Comparison of ENCODE assay signal across 28 cellular contexts in genomic region chr6:54426995-54427394, GRCh38.
DNase-seq lines count a peak whose midpoint lies in the region; ATAC-seq, FAIRE-seq and TF ChIP-seq lines count a peak whose summit lies in the region.
"Had no signal": no experiment of that assay in that cellular context is flagged by ENCODE, and none has a peak within 500 bp of the region (broad histone marks: within the 10 kb centered on the region; RNA-seq: fewer than 3 reads in every experiment).

No MANE protein-coding gene starts in this region.

- H3K4me1 Mint-ChIP-seq in astrocyte (ENCODE audit: low read depth, unreplicated experiment) (no peaks in the 10 kb centered on the region), nephron (peaks cover 7% of the 10 kb centered on the region)
- H3K4me1 Mint-ChIP-seq: CD14-positive monocyte; naive thymus-derived CD8-positive, alpha-beta T cell had no signal

- no peak for TF ChIP-seq CTCF in astrocyte (IDR thresholded peaks at IDR 0.05; ENCODE audit: insufficient read depth, low read depth, low read length)
- TF ChIP-seq CTCF in nephron (IDR thresholded peaks at IDR 0.05; ENCODE audit: unreplicated experiment in 3 of 3): no peak

- no peaks in the 10 kb centered on the region for H3K36me3 Mint-ChIP-seq in astrocyte (ENCODE audit: low read depth, unreplicated experiment)
- no peaks in the 10 kb centered on the region for H3K36me3 Mint-ChIP-seq in nephron (ENCODE audit: low read depth)
- H3K36me3 Mint-ChIP-seq: CD14-positive monocyte; naive thymus-derived CD8-positive, alpha-beta T cell had no signal

- H3K4me2 ChIP-seq in astrocyte (ENCODE audit: low read length): peak overlapping the region; percentile 33

- H3K9me3 ChIP-seq in astrocyte (ENCODE audit: insufficient read depth, low read depth, low read length): no peaks in the 10 kb centered on the region
- H3K9me3 ChIP-seq: colonic mucosa, gastrocnemius medialis, MG63, thoracic aorta had no signal

- no peak overlapping the region for H3K4me3 ChIP-seq in astrocyte (ENCODE audit: insufficient read depth, low read depth, low read length)
- H3K4me3 ChIP-seq: cardiac muscle cell, colonic mucosa, gastrocnemius medialis, MG63, SK-N-MC, thoracic aorta had no signal

- H4K20me1 ChIP-seq in astrocyte (ENCODE audit: insufficient read depth, low read length): no peaks in the 10 kb centered on the region

- H3K9me3 Mint-ChIP-seq in astrocyte (ENCODE audit: unreplicated experiment) (peaks cover 1% of the 10 kb centered on the region), nephron (peaks cover 2% of the 10 kb centered on the region)

- peak; percentile 35 for ATAC-seq in GM18907 (IDR thresholded peaks at IDR 0.05; ENCODE audit: unreplicated experiment)
- ATAC-seq in HG02678 (IDR thresholded peaks at IDR 0.05; ENCODE audit: unreplicated experiment): peak; percentile 19
- no peak for ATAC-seq in HG02970 (IDR thresholded peaks at IDR 0.05; ENCODE audit: low FRiP score, unreplicated experiment)
- ATAC-seq: activated CD4-positive, CD25-positive, alpha-beta regulatory T cell treated with anti-CD3 and anti-CD28 coated beads, Interleukin-2, amount 50 U/mL, for 24 hours; effector memory CD8-positive, alpha-beta T cell; gastrocnemius medialis; naive thymus-derived CD8-positive, alpha-beta T cell; stimulated activated naive CD8-positive, alpha-beta T cell treated with anti-CD3 and anti-CD28 coated beads, Interleukin-15, Interleukin-2, amounts not matched to agents 100 U/mL and 50 U/mL, for 24 hours had no signal

- no peak overlapping the region for H3K4me3 Mint-ChIP-seq in astrocyte (ENCODE audit: unreplicated experiment)
- no peak overlapping the region for H3K4me3 Mint-ChIP-seq in nephron
- H3K4me3 Mint-ChIP-seq: CD14-positive monocyte; effector memory CD8-positive, alpha-beta T cell; naive thymus-derived CD8-positive, alpha-beta T cell had no signal

- H3K4me1 ChIP-seq in astrocyte (ENCODE audit: insufficient read depth, low read length): peaks cover 4% of the 10 kb centered on the region
- H3K4me1 ChIP-seq: colonic mucosa, gastrocnemius medialis had no signal

- H3K9ac ChIP-seq in astrocyte (ENCODE audit: low read length): no peak overlapping the region

- H3K27me3 Mint-ChIP-seq in astrocyte (ENCODE audit: low read depth, unreplicated experiment): no peaks in the 10 kb centered on the region
- H3K27me3 Mint-ChIP-seq in nephron (ENCODE audit: low read depth): no peaks in the 10 kb centered on the region
- H3K27me3 Mint-ChIP-seq: effector memory CD8-positive, alpha-beta T cell; naive thymus-derived CD8-positive, alpha-beta T cell had no signal

- H3K36me3 ChIP-seq in astrocyte (ENCODE audit: insufficient read depth, low read length): no peaks in the 10 kb centered on the region
- H3K36me3 ChIP-seq: cardiac muscle cell, colonic mucosa, gastrocnemius medialis, MG63, thoracic aorta had no signal

- no peak for FAIRE-seq in astrocyte (lab: Jason Lieb, UNC)
- FAIRE-seq: TTC549 had no signal

- H3K27ac Mint-ChIP-seq in astrocyte (ENCODE audit: unreplicated experiment) (no peak overlapping the region), nephron (peak overlapping the region in 2 of 3 experiments; percentile 18 to 81)
- H3K27ac Mint-ChIP-seq: CD14-positive monocyte; effector memory CD8-positive, alpha-beta T cell; naive thymus-derived CD8-positive, alpha-beta T cell had no signal

- H3K27ac ChIP-seq in astrocyte (ENCODE audit: low read depth, low read length): peak overlapping the region; percentile 24
- H3K27ac ChIP-seq in substantia nigra (ENCODE audit: low read depth, low read length, poor library complexity, severe bottlenecking): no peak overlapping the region
- H3K27ac ChIP-seq: cardiac muscle cell, colonic mucosa, gastrocnemius medialis, SK-N-MC, thoracic aorta had no signal

- DNase-seq in astrocyte (ENCODE audit: low read depth) (no peak), NCI-H226 (no peak), substantia nigra (lab: John Stamatoyannopoulos, UW) (no peak), epidermal melanocyte (ENCODE audit: insufficient read length, low spot score) (no peak)
- DNase-seq: activated CD4-positive, alpha-beta T cell treated with anti-CD3 and anti-CD28 coated beads, Interleukin-2, amount 50 U/mL, for 48 hours; activated naive CD4-positive, alpha-beta T cell treated with anti-CD3 and anti-CD28 coated beads, Interleukin-2, amount 50 U/mL, for 16 hours; amniotic stem cell; colonic mucosa; effector memory CD8-positive, alpha-beta T cell; gastrocnemius medialis; KBM-7; MG63; naive thymus-derived CD8-positive, alpha-beta T cell; NCI-H1417; NCI-H2081 treated with DMSO at 0.1 percent for 48 hours; NCI-H446; NCI-H82; stimulated activated naive CD8-positive, alpha-beta T cell treated with anti-CD3 and anti-CD28 coated beads, Interleukin-15, Interleukin-2, amounts not matched to agents 100 U/mL and 50 U/mL, for 24 hours had no signal

- H2AFZ ChIP-seq in astrocyte (ENCODE audit: low read depth, low read length): no peak overlapping the region

- no peaks in the 10 kb centered on the region for H3K27me3 ChIP-seq in astrocyte (ENCODE audit: insufficient read depth, low read length)
- H3K27me3 ChIP-seq: cardiac muscle cell, colonic mucosa, gastrocnemius medialis, MG63 had no signal

- H3K79me2 ChIP-seq in astrocyte (ENCODE audit: insufficient read depth, low read length): no peaks in the 10 kb centered on the region
